ENCODE assay signal across 21 cellular contexts in genomic region chr1:248510217-248510616, GRCh38. TPM values are rescaled to one million over a fixed set of nuclear protein-coding genes. Genes with fewer than 3 reads are reported as not detected.
"Had no signal": no experiment of that assay in that cellular context is flagged by ENCODE, and none has a peak within 500 bp of the region (broad histone marks: within the 10 kb centered on the region; RNA-seq: fewer than 3 reads in every experiment).

No MANE protein-coding gene starts in this region.

RNA-seq across cellular contexts. Expression of gene OR2G6, which starts 2.3 kb away (rescaled TPM):
- total RNA-seq: endodermal cell, esophagus mucosa, gastrocnemius medialis, glomerular endothelial cell, left lobe of liver, liver, lung, natural killer cell, occipital lobe, posterior vena cava, pulmonary artery endothelial cell, transverse colon, upper lobe of right lung, uterus had no signal
- polyA plus RNA-seq: keratinocyte, liver, lung, neural cell, ovary, spleen had no signal

RNA-seq across cellular contexts. Expression of gene OR2T5, which starts 21.8 kb away (rescaled TPM):
- total RNA-seq: endodermal cell, esophagus mucosa, gastrocnemius medialis, glomerular endothelial cell, left lobe of liver, liver, lung, natural killer cell, occipital lobe, posterior vena cava, pulmonary artery endothelial cell, spleen, suprapubic skin, transverse colon, upper lobe of right lung, uterus had no signal
- polyA plus RNA-seq: keratinocyte, liver, lung, neural cell, ovary, spleen, thymus had no signal

RNA-seq across cellular contexts. Expression of gene OR2T3, which starts 37.1 kb away (rescaled TPM):
- total RNA-seq: endodermal cell, esophagus mucosa, gastrocnemius medialis, glomerular endothelial cell, left lobe of liver, liver, lung, natural killer cell, occipital lobe, ovary, posterior vena cava, pulmonary artery endothelial cell, suprapubic skin, transverse colon, upper lobe of right lung, uterus had no signal
- polyA plus RNA-seq: keratinocyte, liver, lung, neural cell, ovary, spleen had no signal

RNA-seq across cellular contexts. Expression of gene OR2T29, which starts 52.4 kb away (rescaled TPM):
- total RNA-seq: endodermal cell, esophagus mucosa, gastrocnemius medialis, glomerular endothelial cell, left lobe of liver, liver, lung, mononuclear cell, natural killer cell, occipital lobe, ovary, posterior vena cava, pulmonary artery endothelial cell, transverse colon, upper lobe of right lung, uterus had no signal
- polyA plus RNA-seq: keratinocyte, liver, lung, neural cell, ovary, thymus had no signal
